26 cellular contexts compared by ENCODE assay signal in genomic region chr12:91913651-91914050, GRCh38.
"Had no signal": no experiment of that assay in that cellular context is flagged by ENCODE, and none has a peak within 500 bp of the region (broad histone marks: within the 10 kb centered on the region; RNA-seq: fewer than 3 reads in every experiment).

No MANE protein-coding gene starts in this region.

- H3K27ac ChIP-seq: breast epithelium, left lung, lower lobe of right lung, pancreas, prostate gland, sigmoid colon, thyroid gland, upper lobe of right lung, WERI-Rb-1 had no signal

- H3K4me3 ChIP-seq: breast epithelium, left lung, lower lobe of right lung, pancreas, prostate gland, sigmoid colon, smooth muscle cell, thyroid gland, upper lobe of right lung had no signal

- H3K27me3 ChIP-seq: breast epithelium, left lung, pancreas, sigmoid colon, thyroid gland, upper lobe of right lung had no signal

- ATAC-seq: left lung; lower lobe of right lung; naive thymus-derived CD8-positive, alpha-beta T cell; pancreas; stimulated activated memory B cell treated with anti-CD40 and anti-IgM and Interleukin-4, amounts not matched to agents 10 μg/mL and 1 μg/mL and 100 μg/mL, for 72 hours; stimulated activated naive CD8-positive, alpha-beta T cell treated with anti-CD3 and anti-CD28 coated beads, Interleukin-15, amount 100 ng/mL, for 72 hours; upper lobe of right lung had no signal

- H3K36me3 ChIP-seq: breast epithelium, left lung, lower lobe of right lung, pancreas, prostate gland, sigmoid colon, thyroid gland, upper lobe of right lung, WERI-Rb-1 had no signal

- DNase-seq: activated CD4-positive, alpha-beta memory T cell treated with anti-CD3 and anti-CD28 coated beads for 36 hours; activated CD4-positive, alpha-beta T cell treated with anti-CD3 and anti-CD28 coated beads, Interleukin-2, amount 10 ng/mL, durations not matched to agents 24 days and 14 days; activated CD8-positive, alpha-beta memory T cell treated with anti-CD3 and anti-CD28 coated beads, Interleukin-2, amount 50 U/mL, for 4 hours; activated effector memory CD4-positive, alpha-beta T cell treated with anti-CD3 and anti-CD28 coated beads, Interleukin-2, amount 50 U/mL, for 16 hours; activated naive CD4-positive, alpha-beta T cell treated with anti-CD3 and anti-CD28 coated beads for 36 hours; activated naive CD8-positive, alpha-beta T cell treated with anti-CD3 and anti-CD28 coated beads for 36 hours; activated T-cell treated with anti-CD3 and anti-CD28 coated beads, Interleukin-2, amount 50 U/mL, for 1 hour; effector CD4-positive, alpha-beta T cell; left lung; lower lobe of right lung; mesenchymal stem cell; naive thymus-derived CD8-positive, alpha-beta T cell; nucleus accumbens; pancreas; sigmoid colon; stimulated activated CD4-positive, alpha-beta T cell treated with anti-CD3 and anti-CD28 coated beads, Interleukin-1b, Interleukin-23, amount 100 ng/mL, for 48 hours; stimulated activated CD4-positive, alpha-beta T cell treated with anti-CD3 and anti-CD28 coated beads, Interleukin-4, amount 100 ng/mL, for 4 hours; stimulated activated CD8-positive, alpha-beta memory T cell treated with anti-CD3 and anti-CD28 coated beads, Interleukin-4, amount 100 ng/mL, for 48 hours; stimulated activated naive CD8-positive, alpha-beta T cell treated with anti-CD3 and anti-CD28 coated beads, Interleukin-15, amount 100 ng/mL, for 72 hours; thyroid gland; upper lobe of right lung; WERI-Rb-1 had no signal
